In genomic region chr5:139637438-139638089, GRCh38 we compare ENCODE assay signal across 7 cellular contexts. TPM values are rescaled to one million over a fixed set of nuclear protein-coding genes. Genes with fewer than 3 reads are reported as not detected.
DNase-seq lines count a peak whose midpoint lies in the region; ATAC-seq and TF ChIP-seq lines count a peak whose summit lies in the region.

No MANE protein-coding gene starts in this region.

- no peak overlapping the region for H3K27ac Mint-ChIP-seq in mesothelial cell of epicardium

- peak overlapping the region; percentile 47 for H3K4me3 ChIP-seq in epithelial cell of proximal tubule (ENCODE audit: low read depth, low read length)

- no peaks in the 10 kb centered on the region for H3K36me3 Mint-ChIP-seq in mesothelial cell of epicardium

- no peaks in the 10 kb centered on the region for H3K9me3 Mint-ChIP-seq in mesothelial cell of epicardium

- H3K4me3 Mint-ChIP-seq in mesothelial cell of epicardium: peak overlapping the region; percentile 55

- H3K4me1 Mint-ChIP-seq in mesothelial cell of epicardium: peaks cover 50% of the 10 kb centered on the region

- peak; percentile 92 for DNase-seq in GM10266 (ENCODE audit: extremely low spot score)
- peak; percentile 60 for DNase-seq in NCI-H226
- DNase-seq in activated CD8-positive, alpha-beta memory T cell treated with anti-CD3 and anti-CD28 coated beads, Interleukin-2, amount 50 U/mL, for 4 hours: peak; percentile 59
- DNase-seq in epithelial cell of proximal tubule (ENCODE audit: low read depth): no peak
- DNase-seq in mesothelial cell of epicardium (ENCODE audit: low spot score in 2 of 2, unreplicated experiment in 2 of 2): peak in 1 of 2 experiments; percentile 71
- peak; percentile 80 for DNase-seq in superior temporal gyrus (ENCODE audit: extremely low spot score)

- no peaks in the 10 kb centered on the region for H3K27me3 Mint-ChIP-seq in mesothelial cell of epicardium (ENCODE audit: low read depth)

- ATAC-seq in HG02763 (IDR thresholded peaks at IDR 0.05; ENCODE audit: unreplicated experiment): peak; percentile 30

- TF ChIP-seq CTCF in GM10266 (IDR thresholded peaks at IDR 0.05; ENCODE audit: control insufficient read depth, insufficient read depth, low read depth, missing control alignments): peak; percentile 21
- TF ChIP-seq CTCF in epithelial cell of proximal tubule (conservative IDR thresholded peaks at IDR 0.05; ENCODE audit: low read depth, low read length): peak; percentile 31
- no peak for TF ChIP-seq CTCF in mesothelial cell of epicardium (IDR thresholded peaks at IDR 0.05; ENCODE audit: unreplicated experiment)

RNA-seq across cellular contexts. Expression of gene CXXC5, which starts 10.6 kb away (rescaled TPM):
- total RNA-seq in epithelial cell of proximal tubule: 45.0 and 56.4 TPM in 2 replicates
- 35.7 to 38.3 TPM (median 37.4 TPM) in 3 replicates for total RNA-seq in mesothelial cell of epicardium
